In genomic region chr10:121576139-121576538, GRCh38 we compare ENCODE assay signal across 31 cellular contexts. TPM values are rescaled to one million over a fixed set of nuclear protein-coding genes. Genes with fewer than 3 reads are reported as not detected.
"Had no signal": no experiment of that assay in that cellular context is flagged by ENCODE, and none has a peak within 500 bp of the region (broad histone marks: within the 10 kb centered on the region; RNA-seq: fewer than 3 reads in every experiment).

No MANE protein-coding gene starts in this region.

- H3K4me3 ChIP-seq: mucosa of descending colon, ovary, tibial nerve had no signal

- H3K36me3 ChIP-seq: brain microvascular endothelial cell, ovary, tibial nerve had no signal

- H3K27ac Mint-ChIP-seq: activated naive CD4-positive, alpha-beta T cell treated with anti-CD3 and anti-CD28 coated beads, Interleukin-2, amount 10 ng/mL, durations not matched to agents 7 days and 5 days; activated naive CD8-positive, alpha-beta T cell treated with anti-CD3 and anti-CD28 coated beads, Interleukin-2, amount 10 ng/mL, durations not matched to agents 7 days and 5 days; activated T-helper 1 cell treated with anti-CD3 and anti-CD28 coated beads, Interleukin-12 subunit alpha, Interleukin-12 subunit beta, Interleukin-2, Interleukin-4 antibody, amounts not matched to agents 30 ng/mL and 10 ng/mL and 1 ng/mL, durations not matched to agents 14 hours and 24 hours and 36 hours; memory B cell; natural killer cell treated with Interleukin-12 subunit alpha and Interleukin-12 subunit beta and Interleukin-15 and Interleukin-18, amount 100 ng/mL, for 72 hours; progenitor cell of endocrine pancreas; stimulated activated memory B cell treated with anti-CD40 and anti-IgM and Interleukin-4, amounts not matched to agents 10 μg/mL and 1 μg/mL and 100 μg/mL, for 72 hours; stimulated activated naive CD8-positive, alpha-beta T cell treated with anti-CD3 and anti-CD28 coated beads, Interleukin-15, amount 100 ng/mL, for 72 hours had no signal

- H3K27me3 Mint-ChIP-seq: activated naive CD4-positive, alpha-beta T cell treated with anti-CD3 and anti-CD28 coated beads, Interleukin-2, amount 10 ng/mL, durations not matched to agents 7 days and 5 days; central memory CD8-positive, alpha-beta T cell; natural killer cell treated with Interleukin-12 subunit alpha and Interleukin-12 subunit beta and Interleukin-15 and Interleukin-18, amount 100 ng/mL, for 72 hours; progenitor cell of endocrine pancreas; stimulated activated memory B cell treated with anti-CD40 and anti-IgM and Interleukin-4, amounts not matched to agents 10 μg/mL and 1 μg/mL and 100 μg/mL, for 72 hours; stimulated activated naive CD8-positive, alpha-beta T cell treated with anti-CD3 and anti-CD28 coated beads, Interleukin-15, amount 100 ng/mL, for 72 hours had no signal

- H3K27ac ChIP-seq: brain microvascular endothelial cell, epithelial cell of prostate, ovary, tibial nerve had no signal

- H3K4me1 ChIP-seq: tibial nerve had no signal

- H3K4me1 Mint-ChIP-seq: activated naive CD4-positive, alpha-beta T cell treated with anti-CD3 and anti-CD28 coated beads, Interleukin-2, amount 10 ng/mL, durations not matched to agents 7 days and 5 days; activated naive CD8-positive, alpha-beta T cell treated with anti-CD3 and anti-CD28 coated beads, Interleukin-2, amount 10 ng/mL, durations not matched to agents 7 days and 5 days; central memory CD8-positive, alpha-beta T cell; memory B cell; stimulated activated memory B cell treated with anti-CD40 and anti-IgM and Interleukin-4, amounts not matched to agents 10 μg/mL and 1 μg/mL and 100 μg/mL, for 72 hours; stimulated activated naive CD8-positive, alpha-beta T cell treated with anti-CD3 and anti-CD28 coated beads, Interleukin-15, amount 100 ng/mL, for 72 hours had no signal

- H3K4me3 Mint-ChIP-seq: activated naive CD4-positive, alpha-beta T cell treated with anti-CD3 and anti-CD28 coated beads, Interleukin-2, amount 10 ng/mL, durations not matched to agents 7 days and 5 days; activated naive CD8-positive, alpha-beta T cell treated with anti-CD3 and anti-CD28 coated beads, Interleukin-2, amount 10 ng/mL, durations not matched to agents 7 days and 5 days; activated T-helper 1 cell treated with anti-CD3 and anti-CD28 coated beads, Interleukin-12 subunit alpha, Interleukin-12 subunit beta, Interleukin-2, Interleukin-4 antibody, amounts not matched to agents 30 ng/mL and 10 ng/mL and 1 ng/mL, durations not matched to agents 14 hours and 24 hours and 36 hours; central memory CD8-positive, alpha-beta T cell; memory B cell; natural killer cell treated with Interleukin-12 subunit alpha and Interleukin-12 subunit beta and Interleukin-15 and Interleukin-18, amount 100 ng/mL, for 72 hours; stimulated activated memory B cell treated with anti-CD40 and anti-IgM and Interleukin-4, amounts not matched to agents 10 μg/mL and 1 μg/mL and 100 μg/mL, for 72 hours; stimulated activated naive CD8-positive, alpha-beta T cell treated with anti-CD3 and anti-CD28 coated beads, Interleukin-15, amount 100 ng/mL, for 72 hours had no signal

- DNase-seq: activated CD4-positive, alpha-beta T cell treated with anti-CD3 and anti-CD28 coated beads for 48 hours; activated CD4-positive, alpha-beta T cell treated with anti-CD3 and anti-CD28 coated beads, Interleukin-2, amount 50 U/mL, for 48 hours; activated CD8-positive, alpha-beta memory T cell treated with anti-CD3 and anti-CD28 coated beads, Interleukin-2, amount 50 U/mL, for 4 hours; activated effector memory CD4-positive, alpha-beta T cell treated with anti-CD3 and anti-CD28 coated beads, Interleukin-2, amount 50 U/mL, for 16 hours; activated naive CD4-positive, alpha-beta T cell treated with anti-CD3 and anti-CD28 coated beads, Interleukin-2, amount 10 ng/mL, durations not matched to agents 7 days and 5 days; activated naive CD8-positive, alpha-beta T cell treated with anti-CD3 and anti-CD28 coated beads, Interleukin-2, amount 10 ng/mL, durations not matched to agents 7 days and 5 days; activated T-cell treated with anti-CD3 and anti-CD28 coated beads, Interleukin-2, amount 50 U/mL, for 1 hour; brain microvascular endothelial cell; dermis blood vessel endothelial cell; effector CD8-positive, alpha-beta T cell; hippocampal formation; kidney; mucosa of descending colon; ovary; small intestine; stimulated activated CD4-positive, alpha-beta T cell treated with anti-CD3 and anti-CD28 coated beads, Interleukin-1b, Interleukin-23, amount 100 ng/mL, for 48 hours; stimulated activated CD4-positive, alpha-beta T cell treated with anti-CD3 and anti-CD28 coated beads, Interleukin-4, amount 100 ng/mL, for 4 hours; stimulated activated CD8-positive, alpha-beta memory T cell treated with anti-CD3 and anti-CD28 coated beads, Interleukin-4, amount 100 ng/mL, for 48 hours; stimulated activated naive CD8-positive, alpha-beta T cell treated with anti-CD3 and anti-CD28 coated beads, Interleukin-15, amount 100 ng/mL, for 72 hours had no signal

- H3K9me3 Mint-ChIP-seq: activated naive CD8-positive, alpha-beta T cell treated with anti-CD3 and anti-CD28 coated beads, Interleukin-2, amount 10 ng/mL, durations not matched to agents 7 days and 5 days; activated T-helper 1 cell treated with anti-CD3 and anti-CD28 coated beads, Interleukin-12 subunit alpha, Interleukin-12 subunit beta, Interleukin-2, Interleukin-4 antibody, amounts not matched to agents 30 ng/mL and 10 ng/mL and 1 ng/mL, durations not matched to agents 14 hours and 24 hours and 36 hours; central memory CD8-positive, alpha-beta T cell; natural killer cell treated with Interleukin-12 subunit alpha and Interleukin-12 subunit beta and Interleukin-15 and Interleukin-18, amount 100 ng/mL, for 72 hours; stimulated activated naive CD8-positive, alpha-beta T cell treated with anti-CD3 and anti-CD28 coated beads, Interleukin-15, amount 100 ng/mL, for 72 hours had no signal

- H3K9me3 ChIP-seq: mucosa of descending colon, ovary, tibial nerve had no signal

- H3K36me3 Mint-ChIP-seq: activated naive CD4-positive, alpha-beta T cell treated with anti-CD3 and anti-CD28 coated beads, Interleukin-2, amount 10 ng/mL, durations not matched to agents 7 days and 5 days; activated naive CD8-positive, alpha-beta T cell treated with anti-CD3 and anti-CD28 coated beads, Interleukin-2, amount 10 ng/mL, durations not matched to agents 7 days and 5 days; memory B cell; natural killer cell treated with Interleukin-12 subunit alpha and Interleukin-12 subunit beta and Interleukin-15 and Interleukin-18, amount 100 ng/mL, for 72 hours; stimulated activated memory B cell treated with anti-CD40 and anti-IgM and Interleukin-4, amounts not matched to agents 10 μg/mL and 1 μg/mL and 100 μg/mL, for 72 hours had no signal

- ATAC-seq: mucosa of descending colon; natural killer cell treated with Interleukin-12 subunit alpha and Interleukin-12 subunit beta and Interleukin-15 and Interleukin-18, amount 100 ng/mL, for 72 hours; sciatic nerve; stimulated activated memory B cell treated with anti-CD40 and anti-IgM and Interleukin-4, amounts not matched to agents 10 μg/mL and 1 μg/mL and 100 μg/mL, for 72 hours; stimulated activated naive CD8-positive, alpha-beta T cell treated with anti-CD3 and anti-CD28 coated beads, Interleukin-15, amount 100 ng/mL, for 72 hours had no signal

- H3K27me3 ChIP-seq: brain microvascular endothelial cell, ovary had no signal

RNA-seq across cellular contexts. Expression of gene FGFR2, which starts 22.1 kb away (rescaled TPM):
- total RNA-seq: activated CD8-positive, alpha-beta memory T cell treated with anti-CD3 and anti-CD28 coated beads for 36 hours; activated T-helper 1 cell treated with anti-CD3 and anti-CD28 coated beads, Interleukin-12 subunit alpha, Interleukin-12 subunit beta, Interleukin-2, Interleukin-4 antibody, amounts not matched to agents 30 ng/mL and 10 ng/mL and 1 ng/mL, durations not matched to agents 14 hours and 24 hours and 36 hours; myocyte; T-helper 1 cell treated with Interleukin-12 subunit alpha and Interleukin-12 subunit beta and Interleukin-4 antibody, amounts not matched to agents 30 ng/mL and 1 ng/mL, for 36 hours had no signal
